1 cellular context compared by ENCODE assay signal in genomic region chr20:63502671-63503172, GRCh38.
TF ChIP-seq lines count a peak whose summit lies in the region.

No MANE protein-coding gene starts in this region.

TF ChIP-seq in neural cell, 6 proteins besides CTCF, POLR2A, EP300 and RAD21 (continued from another document):
- TF ChIP-seq TAF1 (IDR thresholded peaks at IDR 0.05; ENCODE audit: low read depth) = no peak
- TF ChIP-seq SMC3 (conservative IDR thresholded peaks at IDR 0.05; ENCODE audit: poor library complexity) = no peak
- no peak for TF ChIP-seq MXI1 (conservative IDR thresholded peaks at IDR 0.05; ENCODE audit: poor library complexity, severe bottlenecking)
